In genomic region chr19:4007021-4007835, GRCh38 we compare ENCODE assay signal across 8 cellular contexts. TPM values are rescaled to one million over a fixed set of nuclear protein-coding genes. Genes with fewer than 3 reads are reported as not detected.
DNase-seq lines count a peak whose midpoint lies in the region; ATAC-seq, FAIRE-seq and TF ChIP-seq lines count a peak whose summit lies in the region.

Gene PIAS4, plus strand, starts transcription at chr19:4007736. Its CDS starts 25 bp downstream, at chr19:4007761.

- FAIRE-seq in astrocyte (lab: Jason Lieb, UNC) = no peak

- no peaks in the 10 kb centered on the region for H3K9me3 Mint-ChIP-seq in astrocyte (ENCODE audit: unreplicated experiment)

- peak within 1 kb of the TSS; percentile 41 for H3K27ac ChIP-seq in astrocyte (ENCODE audit: low read depth, low read length)

- H3K79me2 ChIP-seq in astrocyte (ENCODE audit: insufficient read depth, low read length) = peaks cover 44% of the 10 kb centered on the region

- no peaks in the 10 kb centered on the region for H3K36me3 ChIP-seq in astrocyte (ENCODE audit: insufficient read depth, low read length)

- H3K27me3 ChIP-seq in astrocyte (ENCODE audit: insufficient read depth, low read length) = no peaks in the 10 kb centered on the region

- ATAC-seq in GM18505 (IDR thresholded peaks at IDR 0.05; ENCODE audit: unreplicated experiment) (peak; percentile 80), HG02943 (IDR thresholded peaks at IDR 0.05; ENCODE audit: low read depth, unreplicated experiment) (peak; percentile 67)

- peak within 1 kb of the TSS; percentile 97 for H3K4me3 ChIP-seq in astrocyte (ENCODE audit: insufficient read depth, low read depth, low read length)

- H3K4me2 ChIP-seq in astrocyte (ENCODE audit: low read length) = peak within 1 kb of the TSS; percentile 96

- peak within 1 kb of the TSS; percentile 89 for H3K9ac ChIP-seq in astrocyte (ENCODE audit: low read length)

- H3K4me3 Mint-ChIP-seq in astrocyte (ENCODE audit: unreplicated experiment) = peak within 1 kb of the TSS; percentile 88

- H3K27me3 Mint-ChIP-seq in astrocyte (ENCODE audit: low read depth, unreplicated experiment) = no peaks in the 10 kb centered on the region

- TF ChIP-seq POLR2A in GM18505 (IDR thresholded peaks at IDR 0.05; ENCODE audit: borderline replicate concordance, extremely low read depth, insufficient read depth, insufficient read length) = peak; percentile 72

- peak within 1 kb of the TSS; percentile 92 for H2AFZ ChIP-seq in astrocyte (ENCODE audit: low read depth, low read length)

- no peaks in the 10 kb centered on the region for H3K9me3 ChIP-seq in astrocyte (ENCODE audit: insufficient read depth, low read depth, low read length)

- H3K27ac Mint-ChIP-seq in astrocyte (ENCODE audit: unreplicated experiment) = peak within 1 kb of the TSS; percentile 47

- peaks cover 1% of the 10 kb centered on the region for H3K36me3 Mint-ChIP-seq in astrocyte (ENCODE audit: low read depth, unreplicated experiment)

- peak; percentile 86 to 91 for DNase-seq in NCI-H1930 (lab: John Stamatoyannopoulos, UW)
- DNase-seq in T-helper 22 cell (ENCODE audit: low read depth) = peak; percentile 90
- DNase-seq in astrocyte (ENCODE audit: low read depth) = peak; percentile 75
- DNase-seq in hepatic stellate cell (ENCODE audit: low spot score) = peak; percentile 99
- DNase-seq in retina = peak; percentile 98
- DNase-seq in cortex of kidney (lab: John Stamatoyannopoulos, UW) = no peak

- H4K20me1 ChIP-seq in astrocyte (ENCODE audit: insufficient read depth, low read length) = peaks cover 41% of the 10 kb centered on the region

- H3K4me1 Mint-ChIP-seq in astrocyte (ENCODE audit: low read depth, unreplicated experiment) = peaks cover 10% of the 10 kb centered on the region

- no peak for TF ChIP-seq CTCF in astrocyte (IDR thresholded peaks at IDR 0.05; ENCODE audit: insufficient read depth, low read depth, low read length)

- H3K4me1 ChIP-seq in astrocyte (ENCODE audit: insufficient read depth, low read length) = peaks cover 13% of the 10 kb centered on the region

RNA-seq across cellular contexts. Expression of gene PIAS4, which starts in this region (rescaled TPM):
- total RNA-seq in astrocyte = 26.0 and 26.4 TPM in 2 replicates
